ENCODE assay signal across 14 cellular contexts in genomic region chr5:96884995-96885394, GRCh38. TPM values are rescaled to one million over a fixed set of nuclear protein-coding genes. Genes with fewer than 3 reads are reported as not detected.
DNase-seq lines count a peak whose midpoint lies in the region; ATAC-seq and TF ChIP-seq lines count a peak whose summit lies in the region.
"Had no signal": no experiment of that assay in that cellular context is flagged by ENCODE, and none has a peak within 500 bp of the region (broad histone marks: within the 10 kb centered on the region; RNA-seq: fewer than 3 reads in every experiment).

No MANE protein-coding gene starts in this region.

- H3K9me3 ChIP-seq in OCI-LY7 (ENCODE audit: low read length) (no peaks in the 10 kb centered on the region), right cardiac atrium (ENCODE audit: control insufficient read depth, low read length) (no peaks in the 10 kb centered on the region)

- H3K27me3 ChIP-seq in right cardiac atrium (ENCODE audit: control insufficient read depth, insufficient read depth): no peaks in the 10 kb centered on the region

- H4K20me1 ChIP-seq in OCI-LY7 (ENCODE audit: insufficient read depth, low read length): no peaks in the 10 kb centered on the region

- no peak for TF ChIP-seq CTCF in OCI-LY7 (conservative IDR thresholded peaks at IDR 0.05; ENCODE audit: low read length)

- BruUV-seq in OCI-LY7 (replicated peaks; lab: Mats Ljungman, UMichigan): no TSS peak

- no peaks in the 10 kb centered on the region for H3K27me3 Mint-ChIP-seq in activated naive CD4-positive, alpha-beta T cell treated with anti-CD3 and anti-CD28 coated beads, Interleukin-2, amount 10 ng/mL, durations not matched to agents 7 days and 5 days
- H3K27me3 Mint-ChIP-seq in central memory CD8-positive, alpha-beta T cell: no peaks in the 10 kb centered on the region
- H3K27me3 Mint-ChIP-seq in stimulated activated memory B cell treated with anti-CD40 and anti-IgM and Interleukin-4, amounts not matched to agents 10 μg/mL and 1 μg/mL and 100 μg/mL, for 72 hours: no peaks in the 10 kb centered on the region

- H3K36me3 ChIP-seq in OCI-LY7 (ENCODE audit: insufficient read depth, low read length): peaks cover 79% of the 10 kb centered on the region

- H3K4me1 ChIP-seq in OCI-LY7 (ENCODE audit: insufficient read depth, low read length, poor library complexity, severe bottlenecking) (peaks cover 46% of the 10 kb centered on the region), right cardiac atrium (ENCODE audit: control insufficient read depth, insufficient read depth, low read length) (peaks cover 7% of the 10 kb centered on the region)

- intact Hi-C loops in OCI-LY7 (cut with micrococcal nuclease; ENCODE audit: unreplicated experiment): no loop called here
- intact Hi-C loops in right cardiac atrium (cut with DNase I): no loop called here

- H3K4me3 Mint-ChIP-seq in activated naive CD4-positive, alpha-beta T cell treated with anti-CD3 and anti-CD28 coated beads, Interleukin-2, amount 10 ng/mL, durations not matched to agents 7 days and 5 days: peak overlapping the region; percentile 59
- peak overlapping the region; percentile 43 for H3K4me3 Mint-ChIP-seq in central memory CD8-positive, alpha-beta T cell
- no peak overlapping the region for H3K4me3 Mint-ChIP-seq in stimulated activated memory B cell treated with anti-CD40 and anti-IgM and Interleukin-4, amounts not matched to agents 10 μg/mL and 1 μg/mL and 100 μg/mL, for 72 hours
- H3K4me3 Mint-ChIP-seq: WTC11 had no signal

- H3K4me1 Mint-ChIP-seq in activated naive CD4-positive, alpha-beta T cell treated with anti-CD3 and anti-CD28 coated beads, Interleukin-2, amount 10 ng/mL, durations not matched to agents 7 days and 5 days: peaks cover 83% of the 10 kb centered on the region
- H3K4me1 Mint-ChIP-seq in central memory CD8-positive, alpha-beta T cell: peaks cover 71% of the 10 kb centered on the region
- peaks cover 64% of the 10 kb centered on the region for H3K4me1 Mint-ChIP-seq in stimulated activated memory B cell treated with anti-CD40 and anti-IgM and Interleukin-4, amounts not matched to agents 10 μg/mL and 1 μg/mL and 100 μg/mL, for 72 hours

- peak; percentile 12 for ATAC-seq in central memory CD8-positive, alpha-beta T cell (replicated peaks; ENCODE audit: extremely low read depth, poor library complexity, severe bottlenecking)
- ATAC-seq in stimulated activated memory B cell treated with anti-CD40 and anti-IgM and Interleukin-4, amounts not matched to agents 10 μg/mL and 1 μg/mL and 100 μg/mL, for 72 hours: no peak
- ATAC-seq in GM18867 (IDR thresholded peaks at IDR 0.05; ENCODE audit: unreplicated experiment) (no peak), right cardiac atrium (no peak)
- ATAC-seq: WTC11 had no signal

- CTCF ChIA-PET in activated naive CD4-positive, alpha-beta T cell treated with anti-CD3 and anti-CD28 coated beads, Interleukin-2, amount 10 ng/mL, durations not matched to agents 7 days and 5 days (lab: Charles Lee): interaction anchor here (0.8 to 2.6 kb wide), 3 partner anchors 8 to 16 kb away, joined by 3 to 18 read pairs (median 3); partner anchors contain the start of gene ERAP2
- CTCF ChIA-PET in OCI-LY7 (lab: Charles Lee; ENCODE audit: unreplicated experiment): interaction anchor here (0.9 to 1.5 kb wide), 4 partner anchors 8 to 39 kb away, joined by 3 to 7 read pairs (median 5); partner anchors contain the start of gene ERAP2

- peak overlapping the region; percentile 71 for H3K4me2 ChIP-seq in OCI-LY7 (ENCODE audit: low read length)

- H2AFZ ChIP-seq in OCI-LY7 (ENCODE audit: low read length): no peak overlapping the region

- H3K9me2 ChIP-seq in OCI-LY7 (ENCODE audit: insufficient read depth, low read length): no peaks in the 10 kb centered on the region

- POLR2A ChIA-PET in OCI-LY7 (lab: Charles Lee): interaction anchor here (0.7 to 2.1 kb wide), 14 partner anchors 8 to 117 kb away, joined by 3 to 16 read pairs (median 4); partner anchors contain the start of genes ERAP1 and ERAP2

- H3K36me3 Mint-ChIP-seq in activated naive CD4-positive, alpha-beta T cell treated with anti-CD3 and anti-CD28 coated beads, Interleukin-2, amount 10 ng/mL, durations not matched to agents 7 days and 5 days: peaks cover 83% of the 10 kb centered on the region
- H3K36me3 Mint-ChIP-seq in central memory CD8-positive, alpha-beta T cell (ENCODE audit: insufficient read depth): peaks cover 70% of the 10 kb centered on the region
- peaks cover 60% of the 10 kb centered on the region for H3K36me3 Mint-ChIP-seq in stimulated activated memory B cell treated with anti-CD40 and anti-IgM and Interleukin-4, amounts not matched to agents 10 μg/mL and 1 μg/mL and 100 μg/mL, for 72 hours
- H3K36me3 Mint-ChIP-seq: WTC11 had no signal

- H3K27ac ChIP-seq in OCI-LY7 (ENCODE audit: low read depth, low read length, poor library complexity, severe bottlenecking): peak overlapping the region; percentile 67
- no peak overlapping the region for H3K27ac ChIP-seq in right cardiac atrium (ENCODE audit: low read length)

- H3K27ac Mint-ChIP-seq in activated naive CD4-positive, alpha-beta T cell treated with anti-CD3 and anti-CD28 coated beads, Interleukin-2, amount 10 ng/mL, durations not matched to agents 7 days and 5 days: peak overlapping the region; percentile 96
- peak overlapping the region; percentile 92 for H3K27ac Mint-ChIP-seq in central memory CD8-positive, alpha-beta T cell (ENCODE audit: low read depth)
- H3K27ac Mint-ChIP-seq in stimulated activated memory B cell treated with anti-CD40 and anti-IgM and Interleukin-4, amounts not matched to agents 10 μg/mL and 1 μg/mL and 100 μg/mL, for 72 hours: peak overlapping the region; percentile 83
- H3K27ac Mint-ChIP-seq: WTC11 had no signal

- no peak for DNase-seq in activated naive CD4-positive, alpha-beta T cell treated with anti-CD3 and anti-CD28 coated beads, Interleukin-2, amount 10 ng/mL, durations not matched to agents 7 days and 5 days
- DNase-seq in activated naive CD4-positive, alpha-beta T cell treated with anti-CD3 and anti-CD28 coated beads, Interleukin-2, amount 50 U/mL, for 16 hours: no peak
- DNase-seq in OCI-LY7 (ENCODE audit: low spot score) (no peak), COLO668 (lab: John Stamatoyannopoulos, UW; ENCODE audit: unreplicated experiment) (no peak), right cardiac atrium (no peak)
- no peak for DNase-seq in central memory CD8-positive, alpha-beta T cell (ENCODE audit: low spot score in 2 of 2)
- DNase-seq: anterior cingulate cortex, hypothalamus, mesenchymal stem cell, NCI-H2029 treated with DMSO at 0.1 percent for 48 hours had no signal

- H3K9me3 Mint-ChIP-seq in activated naive CD4-positive, alpha-beta T cell treated with anti-CD3 and anti-CD28 coated beads, Interleukin-2, amount 10 ng/mL, durations not matched to agents 7 days and 5 days: no peaks in the 10 kb centered on the region
- no peaks in the 10 kb centered on the region for H3K9me3 Mint-ChIP-seq in central memory CD8-positive, alpha-beta T cell
- no peaks in the 10 kb centered on the region for H3K9me3 Mint-ChIP-seq in stimulated activated memory B cell treated with anti-CD40 and anti-IgM and Interleukin-4, amounts not matched to agents 10 μg/mL and 1 μg/mL and 100 μg/mL, for 72 hours
- H3K9me3 Mint-ChIP-seq: WTC11 had no signal

- no peaks in the 10 kb centered on the region for H3K79me2 ChIP-seq in OCI-LY7 (ENCODE audit: insufficient read depth, low read depth, low read length)

- 90% methylated on average over 7 of the region's 7 CpGs for WGBS in right cardiac atrium

- peak overlapping the region; percentile 42 for H3K4me3 ChIP-seq in OCI-LY7 (ENCODE audit: low read depth, low read length, poor library complexity, severe bottlenecking)
- no peak overlapping the region for H3K4me3 ChIP-seq in right cardiac atrium (ENCODE audit: low read length)

RNA-seq across cellular contexts. Expression of gene ERAP2, which starts 8.7 kb away (rescaled TPM):
- 29.3 and 35.6 TPM in 2 replicates for total RNA-seq in OCI-LY7 (2014; rRNA removed; shearing (Covaris generic))
- total RNA-seq in OCI-LY7 (2022) (19.5 and 26.2 TPM in 2 replicates), right cardiac atrium (1 to 10 TPM; 6.3 to 7.2 (median 7.0) TPM)
- polyA plus RNA-seq in right cardiac atrium: 0.81 TPM
- polyA plus RNA-seq: neural cell had no signal

RNA-seq across cellular contexts. Expression of gene LNPEP, which starts 50.9 kb away (rescaled TPM):
- 68.5 and 79.1 TPM in 2 replicates for total RNA-seq in OCI-LY7 (2014; rRNA removed; shearing (Covaris generic))
- total RNA-seq in OCI-LY7 (2022) (116 and 139 TPM in 2 replicates), right cardiac atrium (10 to 100 TPM; 56.5 to 70.1 (median 63.6) TPM)
- 15.7 TPM for polyA plus RNA-seq in right cardiac atrium
